In the genomic region with DNA sequence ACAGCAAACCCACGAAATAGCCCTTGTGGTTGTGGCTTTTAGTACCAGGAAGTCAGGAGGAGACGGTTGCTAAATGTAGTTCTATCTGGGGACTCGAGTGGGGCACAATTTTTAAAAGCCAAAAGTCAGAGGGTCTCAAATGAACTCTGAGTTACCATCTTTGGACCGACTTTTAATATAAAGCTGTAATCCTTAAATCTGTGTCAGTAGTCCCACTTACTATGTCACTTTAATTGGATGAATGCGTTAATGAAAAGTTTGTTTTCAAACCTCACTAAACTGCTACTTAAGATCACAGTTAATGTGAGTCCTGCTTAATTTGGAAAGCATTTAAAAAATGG, we compare ENCODE assay signal across 8 cellular contexts.
DNase-seq lines count a peak whose midpoint lies in the region; ATAC-seq and TF ChIP-seq lines count a peak whose summit lies in the region.
"Not testable (repeated sequence)": the region's sequence is repeated elsewhere in the genome, so short reads cannot be mapped to it uniquely, and the experiment has no call there.

No MANE protein-coding gene starts in this region.

- not testable (repeated sequence) for H3K9me3 ChIP-seq in BLaER1 treated with 17β-estradiol and CSF1 and Interleukin-3, amounts not matched to agents 10 nM and 100 nM (replicated peaks in 1 of 11); HUES6 (ENCODE audit: control insufficient read depth, insufficient read depth, low read depth, low read length); Panc1 (ENCODE audit: control insufficient read depth, insufficient read depth, low read depth, low read length); hepatocyte (ENCODE audit: low read depth); neural cell (ENCODE audit: low read length); stomach

- peaks cover 0 to 11% (median 4%) of the 10 kb centered on the region in 11 experiments; a peak in 7 of 22 replicates for H3K27me3 ChIP-seq in BLaER1 treated with 17β-estradiol and CSF1 and Interleukin-3, amounts not matched to agents 10 nM and 100 nM
- not testable (repeated sequence) for H3K27me3 ChIP-seq in HUES6 (ENCODE audit: control insufficient read depth, insufficient read depth, low read length); Panc1 (ENCODE audit: control insufficient read depth, insufficient read depth, low read length); hepatocyte; neural cell (ENCODE audit: insufficient read depth, low read depth, low read length); stomach

- not testable (repeated sequence) for H3F3A ChIP-seq in neural cell (ENCODE audit: insufficient read depth, low read length, poor library complexity, severe bottlenecking)

- CTCF ChIA-PET in Panc1 (lab: Charles Lee), result not testable (repeated sequence)

- peaks cover 17% of the 10 kb centered on the region for H3K27me3 Mint-ChIP-seq in activated T-helper 1 cell treated with anti-CD3 and anti-CD28 coated beads, Interleukin-12 subunit alpha, Interleukin-12 subunit beta, Interleukin-2, Interleukin-4 antibody, amounts not matched to agents 30 ng/mL and 10 ng/mL and 1 ng/mL, durations not matched to agents 14 hours and 24 hours and 36 hours (ENCODE audit: insufficient read depth)
- H3K27me3 Mint-ChIP-seq in dendritic cell treated with granulocyte-macrophage colony-stimulating factor and Interleukin-4, amounts not matched to agents 40 ng/mL and 50 ng/mL, for 4 days, result not testable (repeated sequence)

- not testable (repeated sequence) for H3K4me1 ChIP-seq in BLaER1 treated with 17β-estradiol and CSF1 and Interleukin-3, amounts not matched to agents 10 nM and 100 nM; HUES6 (ENCODE audit: control insufficient read depth, insufficient read depth, low read length); hepatocyte (ENCODE audit: insufficient read depth)
- H3K4me1 ChIP-seq in Panc1 (ENCODE audit: control insufficient read depth, insufficient read depth, low read length) (peaks cover 11% of the 10 kb centered on the region), stomach (peaks cover 0 to 12% (median 11%) of the 10 kb centered on the region in 4 donors)

- H4K20me1 ChIP-seq in BLaER1 treated with 17β-estradiol and CSF1 and Interleukin-3, amounts not matched to agents 10 nM and 100 nM; hepatocyte (ENCODE audit: insufficient read depth, poor library complexity, severe bottlenecking); neural cell (ENCODE audit: insufficient read depth): not testable (repeated sequence)

- H3K27ac Mint-ChIP-seq in activated T-helper 1 cell treated with anti-CD3 and anti-CD28 coated beads, Interleukin-12 subunit alpha, Interleukin-12 subunit beta, Interleukin-2, Interleukin-4 antibody, amounts not matched to agents 30 ng/mL and 10 ng/mL and 1 ng/mL, durations not matched to agents 14 hours and 24 hours and 36 hours; dendritic cell treated with granulocyte-macrophage colony-stimulating factor and Interleukin-4, amounts not matched to agents 40 ng/mL and 50 ng/mL, for 4 days: not testable (repeated sequence)

- peak overlapping the region; percentile 67 for H3K4me3 Mint-ChIP-seq in activated T-helper 1 cell treated with anti-CD3 and anti-CD28 coated beads, Interleukin-12 subunit alpha, Interleukin-12 subunit beta, Interleukin-2, Interleukin-4 antibody, amounts not matched to agents 30 ng/mL and 10 ng/mL and 1 ng/mL, durations not matched to agents 14 hours and 24 hours and 36 hours
- peak overlapping the region; percentile 76 for H3K4me3 Mint-ChIP-seq in dendritic cell treated with granulocyte-macrophage colony-stimulating factor and Interleukin-4, amounts not matched to agents 40 ng/mL and 50 ng/mL, for 4 days

- H2AFZ ChIP-seq in hepatocyte, result peak overlapping the region; percentile 49
- H2AFZ ChIP-seq in neural cell (ENCODE audit: low read depth, low read length), result not testable (repeated sequence)

- TF ChIP-seq EP300 in neural cell (conservative IDR thresholded peaks at IDR 0.05; ENCODE audit: poor library complexity, severe bottlenecking); stomach (IDR thresholded peaks at IDR 0.05): not testable (repeated sequence)

- TF ChIP-seq CTCF in Panc1 (IDR thresholded peaks at IDR 0.05); hepatocyte (IDR thresholded peaks at IDR 0.05; ENCODE audit: poor library complexity); neural cell (IDR thresholded peaks at IDR 0.05; ENCODE audit: poor library complexity, severe bottlenecking); stomach (IDR thresholded peaks at IDR 0.05): not testable (repeated sequence)

- not testable (repeated sequence) for H3K36me3 ChIP-seq in BLaER1 treated with 17β-estradiol and CSF1 and Interleukin-3, amounts not matched to agents 10 nM and 100 nM; HUES6 (ENCODE audit: control insufficient read depth, insufficient read depth, low read length); Panc1 (ENCODE audit: control insufficient read depth, insufficient read depth, low read length); hepatocyte (replicated peaks; ENCODE audit: insufficient read depth, low read depth); neural cell (ENCODE audit: insufficient read depth, low read length); stomach

- ATAC-seq in Panc1, result not testable (repeated sequence)

- intact Hi-C loops in Panc1 (cut with micrococcal nuclease; ENCODE audit: unreplicated experiment); dendritic cell treated with granulocyte-macrophage colony-stimulating factor and Interleukin-4, amounts not matched to agents 40 ng/mL and 50 ng/mL, for 4 days (cut with micrococcal nuclease); stomach (cut with DNase I; ENCODE audit: low total_unique reads): not testable (repeated sequence)
- intact Hi-C loops in activated T-helper 1 cell treated with anti-CD3 and anti-CD28 coated beads, Interleukin-12 subunit alpha, Interleukin-12 subunit beta, Interleukin-2, Interleukin-4 antibody, amounts not matched to agents 30 ng/mL and 10 ng/mL and 1 ng/mL, durations not matched to agents 14 hours and 24 hours and 36 hours (cut with micrococcal nuclease), result loop anchor here (2.0 to 5.0 kb wide), 3 partner anchors 213 to 333 kb away; a partner anchor contains a TSS

- H3K4me2 ChIP-seq in BLaER1 treated with 17β-estradiol and CSF1 and Interleukin-3, amounts not matched to agents 10 nM and 100 nM, result peak overlapping the region; percentile 36 to 93 (median 84); a peak in 18 of 22 replicates
- H3K4me2 ChIP-seq in hepatocyte, result peak overlapping the region; percentile 85
- not testable (repeated sequence) for H3K4me2 ChIP-seq in neural cell (ENCODE audit: low read length)

- not testable (repeated sequence) for H3K9me3 Mint-ChIP-seq in activated T-helper 1 cell treated with anti-CD3 and anti-CD28 coated beads, Interleukin-12 subunit alpha, Interleukin-12 subunit beta, Interleukin-2, Interleukin-4 antibody, amounts not matched to agents 30 ng/mL and 10 ng/mL and 1 ng/mL, durations not matched to agents 14 hours and 24 hours and 36 hours; dendritic cell treated with granulocyte-macrophage colony-stimulating factor and Interleukin-4, amounts not matched to agents 40 ng/mL and 50 ng/mL, for 4 days

- not testable (repeated sequence) for H3K27ac ChIP-seq in BLaER1 treated with 17β-estradiol and CSF1 and Interleukin-3, amounts not matched to agents 10 nM and 100 nM; HUES6 (ENCODE audit: low read depth, low read length); hepatocyte; neural cell (ENCODE audit: low read length)
- H3K27ac ChIP-seq in Panc1 (ENCODE audit: low read length) (peak overlapping the region; percentile 61), stomach (peak overlapping the region in 1 of 5 donors; percentile 91)

- in situ Hi-C loops in Panc1 (cut with HindIII; ENCODE audit: low pct_unique_long_range_greater_than_20kb, low sequenced_read_pairs), result not testable (repeated sequence)

- not testable (repeated sequence) for H3K79me2 ChIP-seq in hepatocyte; neural cell (replicated peaks; ENCODE audit: insufficient read depth, low read length)

- peak overlapping the region; percentile 76 to 93 (median 86); a peak in 19 of 20 replicates for H3K4me3 ChIP-seq in BLaER1 treated with 17β-estradiol and CSF1 and Interleukin-3, amounts not matched to agents 10 nM and 100 nM
- H3K4me3 ChIP-seq in HUES6 (ENCODE audit: low read depth, low read length), result peak overlapping the region; percentile 85
- H3K4me3 ChIP-seq in Panc1 (ENCODE audit: low read depth in 2 of 2, low read length in 2 of 2), result peak overlapping the region; percentile 69 to 76
- H3K4me3 ChIP-seq in hepatocyte, result not testable (repeated sequence)
- H3K4me3 ChIP-seq in neural cell (ENCODE audit: low read length), result peak overlapping the region; percentile 70
- peak overlapping the region; percentile 64 to 88 (median 78) for H3K4me3 ChIP-seq in stomach

- WGBS in hepatocyte (ENCODE audit: low lambda C conversion rate, missing lambda C conversion rate), result 14% methylated on average over 5 of the region's 5 CpGs
- WGBS in stomach, 5 donors, result 14 to 22% (median 21%) methylated on average over 4 to 5 of the region's 5 CpGs

- POLR2A ChIA-PET in Panc1 (lab: Charles Lee), result not testable (repeated sequence)

- TF ChIP-seq POLR2A in stomach (IDR thresholded peaks at IDR 0.05), result not testable (repeated sequence)

- not testable (repeated sequence) for TF ChIP-seq RAD21 in neural cell (conservative IDR thresholded peaks at IDR 0.05)

- not testable (repeated sequence) for BruUV-seq in Panc1 (replicated peaks; lab: Mats Ljungman, UMichigan)

- not testable (repeated sequence) for H3K9ac ChIP-seq in BLaER1 treated with 17β-estradiol and CSF1 and Interleukin-3, amounts not matched to agents 10 nM and 100 nM; HUES6 (ENCODE audit: low read length); neural cell (ENCODE audit: low read length)

- H3K4me1 Mint-ChIP-seq in activated T-helper 1 cell treated with anti-CD3 and anti-CD28 coated beads, Interleukin-12 subunit alpha, Interleukin-12 subunit beta, Interleukin-2, Interleukin-4 antibody, amounts not matched to agents 30 ng/mL and 10 ng/mL and 1 ng/mL, durations not matched to agents 14 hours and 24 hours and 36 hours (ENCODE audit: low read depth), result not testable (repeated sequence)
- H3K4me1 Mint-ChIP-seq in dendritic cell treated with granulocyte-macrophage colony-stimulating factor and Interleukin-4, amounts not matched to agents 40 ng/mL and 50 ng/mL, for 4 days (ENCODE audit: low read depth), result peaks cover 23% of the 10 kb centered on the region

- not testable (repeated sequence) for H3K36me3 Mint-ChIP-seq in activated T-helper 1 cell treated with anti-CD3 and anti-CD28 coated beads, Interleukin-12 subunit alpha, Interleukin-12 subunit beta, Interleukin-2, Interleukin-4 antibody, amounts not matched to agents 30 ng/mL and 10 ng/mL and 1 ng/mL, durations not matched to agents 14 hours and 24 hours and 36 hours (ENCODE audit: low read depth); dendritic cell treated with granulocyte-macrophage colony-stimulating factor and Interleukin-4, amounts not matched to agents 40 ng/mL and 50 ng/mL, for 4 days (ENCODE audit: low read depth)

- not testable (repeated sequence) for DNase-seq in Panc1 (ENCODE audit: low read depth, low spot score); activated T-helper 1 cell treated with anti-CD3 and anti-CD28 coated beads, Interleukin-12 subunit alpha, Interleukin-12 subunit beta, Interleukin-2, Interleukin-4 antibody, amounts not matched to agents 30 ng/mL and 10 ng/mL and 1 ng/mL, durations not matched to agents 14 hours and 24 hours and 36 hours (ENCODE audit: low spot score); hepatocyte (ENCODE audit: low spot score); stomach

- not testable (repeated sequence) for H3K9me2 ChIP-seq in hepatocyte (replicated peaks; ENCODE audit: insufficient read depth); neural cell (ENCODE audit: insufficient read depth, low read length)
